8 cellular contexts compared by ENCODE assay signal in the genomic region with DNA sequence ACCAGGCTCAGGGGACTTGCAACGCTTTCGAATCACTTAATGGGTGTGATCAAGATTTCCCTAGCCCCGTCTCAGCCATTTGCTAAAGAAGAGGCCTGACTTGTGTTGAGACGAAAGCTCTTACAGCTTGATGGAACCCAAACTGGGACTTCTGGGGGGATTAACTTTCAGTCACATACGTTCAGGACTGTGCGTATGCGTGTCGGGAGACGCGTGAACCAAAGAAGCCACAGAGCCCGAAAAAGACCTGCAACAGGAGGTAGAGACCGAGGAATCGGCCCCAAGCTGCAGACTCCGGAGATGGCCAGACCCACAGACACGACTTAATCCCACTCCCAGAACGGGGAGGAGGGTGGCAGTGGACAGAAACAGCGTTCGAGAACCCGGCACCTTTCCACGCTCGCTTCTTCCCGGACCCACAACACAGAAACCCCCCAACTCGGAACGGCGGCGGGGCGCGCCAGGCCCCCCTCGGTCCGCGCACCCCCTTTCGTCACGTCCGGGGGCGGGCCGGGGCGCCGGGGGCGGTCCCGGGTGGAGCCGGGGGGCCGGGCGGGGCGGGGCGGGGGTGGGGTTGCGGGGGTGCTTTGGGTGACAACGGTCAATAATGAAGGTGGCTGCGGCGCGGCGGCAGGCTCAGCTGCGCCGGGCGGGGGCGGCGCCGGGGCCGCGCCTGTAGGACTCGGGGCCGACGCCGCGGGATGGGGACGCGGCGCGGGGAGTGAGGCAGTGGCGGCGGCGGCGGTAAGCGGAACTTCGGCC. TPM values are rescaled to one million over a fixed set of nuclear protein-coding genes. Genes with fewer than 3 reads are reported as not detected.
DNase-seq lines count a peak whose midpoint lies in the region; ATAC-seq and TF ChIP-seq lines count a peak whose summit lies in the region.

A gene (plus strand): TSS at position 604 of the 762 bp plus-strand sequence. CDS start 256 bp downstream, outside the sequence.

- ATAC-seq in GM21723 (IDR thresholded peaks at IDR 0.05; ENCODE audit: unreplicated experiment) = peak; percentile 70

- peaks cover 4% of the 10 kb centered on the region for H3K36me3 Mint-ChIP-seq in nephron progenitor cell (ENCODE audit: low read depth)
- H3K36me3 Mint-ChIP-seq in stimulated activated naive CD8-positive, alpha-beta T cell treated with anti-CD3 and anti-CD28 coated beads, Interleukin-15, Interleukin-2, amounts not matched to agents 100 ng/mL and 50 ng/mL, for 24 hours (ENCODE audit: low read depth) = peaks cover 10% of the 10 kb centered on the region

- no peak for TF ChIP-seq CTCF in fibroblast of the aortic adventitia (IDR thresholded peaks at IDR 0.05; ENCODE audit: insufficient read depth, low read length)
- no peak for TF ChIP-seq CTCF in nephron progenitor cell (IDR thresholded peaks at IDR 0.05)

- peak within 1 kb of the TSS; percentile 98 for H3K4me3 ChIP-seq in fibroblast of the aortic adventitia (ENCODE audit: low read depth, low read length)

- peaks cover 12% of the 10 kb centered on the region for H3K27me3 Mint-ChIP-seq in nephron progenitor cell (ENCODE audit: low read depth, poor library complexity)
- no peaks in the 10 kb centered on the region for H3K27me3 Mint-ChIP-seq in stimulated activated naive CD8-positive, alpha-beta T cell treated with anti-CD3 and anti-CD28 coated beads, Interleukin-15, Interleukin-2, amounts not matched to agents 100 ng/mL and 50 ng/mL, for 24 hours

- DNase-seq in Daoy (ENCODE audit: low read depth) = peak; percentile 74
- peak; percentile 68 for DNase-seq in KG1 (lab: John Stamatoyannopoulos, UW)
- peak; percentile 61 for DNase-seq in SHP77 treated with DMSO at 0.1 percent for 48 hours (lab: John Stamatoyannopoulos, UW)
- DNase-seq in activated effector memory CD4-positive, alpha-beta T cell treated with anti-CD3 and anti-CD28 coated beads, Interleukin-2, amount 50 U/mL, for 16 hours = peak; percentile 92
- peak; percentile 53 for DNase-seq in fibroblast of the aortic adventitia (ENCODE audit: low read depth)
- DNase-seq in nephron progenitor cell = peak; percentile 75

- H3K27ac Mint-ChIP-seq in nephron progenitor cell = peak within 1 kb of the TSS; percentile 98
- H3K27ac Mint-ChIP-seq in stimulated activated naive CD8-positive, alpha-beta T cell treated with anti-CD3 and anti-CD28 coated beads, Interleukin-15, Interleukin-2, amounts not matched to agents 100 ng/mL and 50 ng/mL, for 24 hours = peak within 1 kb of the TSS; percentile 97

- H3K4me3 Mint-ChIP-seq in nephron progenitor cell = peak within 1 kb of the TSS; percentile 98
- H3K4me3 Mint-ChIP-seq in stimulated activated naive CD8-positive, alpha-beta T cell treated with anti-CD3 and anti-CD28 coated beads, Interleukin-15, Interleukin-2, amounts not matched to agents 100 ng/mL and 50 ng/mL, for 24 hours = peak within 1 kb of the TSS; percentile 95

- no peaks in the 10 kb centered on the region for H3K9me3 Mint-ChIP-seq in nephron progenitor cell
- no peaks in the 10 kb centered on the region for H3K9me3 Mint-ChIP-seq in stimulated activated naive CD8-positive, alpha-beta T cell treated with anti-CD3 and anti-CD28 coated beads, Interleukin-15, Interleukin-2, amounts not matched to agents 100 ng/mL and 50 ng/mL, for 24 hours

- H3K4me1 Mint-ChIP-seq in nephron progenitor cell = peaks cover 22% of the 10 kb centered on the region
- peaks cover 34% of the 10 kb centered on the region for H3K4me1 Mint-ChIP-seq in stimulated activated naive CD8-positive, alpha-beta T cell treated with anti-CD3 and anti-CD28 coated beads, Interleukin-15, Interleukin-2, amounts not matched to agents 100 ng/mL and 50 ng/mL, for 24 hours (ENCODE audit: low read depth)

RNA-seq across cellular contexts. Expression of the gene that starts here (rescaled TPM):
- total RNA-seq in Daoy (2014; rRNA removed; shearing (Covaris generic)) = 44.5 and 49.3 TPM in 2 replicates
- 61.7 and 66.4 TPM in 2 replicates for total RNA-seq in fibroblast of the aortic adventitia (ENCODE audit: low replicate concordance)

Comparison
In these comparisons a context has a peak if more than half of its experiments do, and no peak if none do; other contexts are left out.
1. Peak in every context shown above with its lines: DNase-seq, ATAC-seq and H3K4me3 ChIP-seq.